In the genomic region with DNA sequence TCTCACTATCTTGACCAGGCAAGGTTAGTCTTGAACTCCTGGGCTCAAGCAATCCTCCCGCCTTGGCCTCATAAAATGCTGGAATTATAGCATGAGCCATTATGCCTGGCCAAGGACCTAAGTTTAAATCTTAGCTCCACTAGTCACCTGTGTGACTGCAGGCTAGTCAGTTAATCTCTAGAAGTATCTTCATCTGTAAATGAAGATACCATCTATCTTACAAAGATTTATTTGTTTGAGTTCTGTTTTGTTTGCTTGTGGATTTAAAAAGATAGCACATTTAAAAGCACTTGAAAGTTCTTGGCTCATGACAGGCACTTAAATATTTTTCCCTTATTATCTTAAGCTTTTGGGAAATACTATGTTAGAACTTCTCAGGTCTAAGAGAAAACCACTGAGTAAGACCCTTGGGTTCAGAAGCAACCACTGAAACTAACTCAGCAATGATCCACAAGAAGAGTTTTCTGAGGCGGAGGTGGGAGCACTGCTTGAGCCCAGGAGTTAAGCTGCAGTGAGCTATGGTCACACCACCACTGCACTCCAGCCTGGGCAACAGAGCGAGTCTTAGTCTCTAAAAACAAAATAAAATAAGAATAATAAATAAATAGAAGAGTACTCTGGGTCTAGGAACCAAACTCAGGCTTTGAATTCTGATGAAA, we compare ENCODE assay signal across 12 cellular contexts. TPM values are rescaled to one million over a fixed set of nuclear protein-coding genes. Genes with fewer than 3 reads are reported as not detected.
DNase-seq lines count a peak whose midpoint lies in the region; ATAC-seq and TF ChIP-seq lines count a peak whose summit lies in the region.
"Had no signal": no experiment of that assay in that cellular context is flagged by ENCODE, and none has a peak within 500 bp of the region (broad histone marks: within the 10 kb centered on the region; RNA-seq: fewer than 3 reads in every experiment).

No MANE protein-coding gene starts in this region.

- no peak for TF ChIP-seq EP300 in esophagus muscularis mucosa (IDR thresholded peaks at IDR 0.05)

- H3K36me3 ChIP-seq in RWPE2 (ENCODE audit: low read depth) (peaks cover 39% of the 10 kb centered on the region), esophagus muscularis mucosa (peaks cover 0 to 19% (median 6%) of the 10 kb centered on the region in 4 donors)

- TF ChIP-seq CTCF in RWPE2 (IDR thresholded peaks at IDR 0.05; ENCODE audit: poor library complexity, severe bottlenecking): no peak
- TF ChIP-seq CTCF in esophagus muscularis mucosa (IDR thresholded peaks at IDR 0.05): no peak

- no peak for TF ChIP-seq POLR2A in esophagus muscularis mucosa (IDR thresholded peaks at IDR 0.05; ENCODE audit: low read depth)

- CTCF ChIA-PET in activated CD4-positive, alpha-beta T cell treated with anti-CD3 and anti-CD28 coated beads for 36 hours (lab: Charles Lee): interaction anchor here (1.6 to 2.5 kb wide), 2 partner anchors 9 to 17 kb away, joined by 4 to 8 read pairs; no protein-coding TSS in a partner anchor

- intact Hi-C loops in activated CD4-positive, alpha-beta T cell treated with anti-CD3 and anti-CD28 coated beads for 36 hours (cut with DNase I, micrococcal nuclease): loop anchor here (1.0 to 5.0 kb wide), 6 partner anchors 8 to 312 kb away; partner anchors contain the start of gene TMEM245 (in 1 of the 2)
- intact Hi-C loops in esophagus muscularis mucosa (cut with DNase I): no loop called here

- peak overlapping the region; percentile 84 for H3K27ac Mint-ChIP-seq in activated CD4-positive, alpha-beta T cell treated with anti-CD3 and anti-CD28 coated beads for 36 hours
- H3K27ac Mint-ChIP-seq in stimulated activated naive CD8-positive, alpha-beta T cell treated with anti-CD3 and anti-CD28 coated beads, Interleukin-15, amount 100 ng/mL, for 72 hours: peak overlapping the region; percentile 90 to 96

- H3K9me3 ChIP-seq in RWPE2 (ENCODE audit: severe bottlenecking): no peaks in the 10 kb centered on the region
- H3K9me3 ChIP-seq in esophagus muscularis mucosa: no peaks in the 10 kb centered on the region

- peak overlapping the region; percentile 64 for H3K27ac ChIP-seq in RWPE2 (ENCODE audit: poor library complexity, severe bottlenecking)
- H3K27ac ChIP-seq in esophagus muscularis mucosa (replicated peaks in 1 of 4): peak overlapping the region; percentile 71 to 81 (median 74)
- no peak overlapping the region for H3K27ac ChIP-seq in substantia nigra (ENCODE audit: low read depth, low read length, poor library complexity, severe bottlenecking)

- peak overlapping the region; percentile 55 for H3K4me3 Mint-ChIP-seq in activated CD4-positive, alpha-beta T cell treated with anti-CD3 and anti-CD28 coated beads for 36 hours
- H3K4me3 Mint-ChIP-seq in stimulated activated naive CD8-positive, alpha-beta T cell treated with anti-CD3 and anti-CD28 coated beads, Interleukin-15, amount 100 ng/mL, for 72 hours: peak overlapping the region; percentile 75 to 79

- no peak for ATAC-seq in activated CD4-positive, alpha-beta T cell treated with anti-CD3 and anti-CD28 coated beads for 36 hours
- ATAC-seq in RWPE2 (ENCODE audit: low read depth): no peak
- ATAC-seq in stimulated activated naive CD8-positive, alpha-beta T cell treated with anti-CD3 and anti-CD28 coated beads, Interleukin-15, amount 100 ng/mL, for 72 hours: no peak
- ATAC-seq in GM19324 (IDR thresholded peaks at IDR 0.05; ENCODE audit: low FRiP score, unreplicated experiment): no peak

- WGBS in esophagus muscularis mucosa: 90% methylated on average over 3 of the region's 3 CpGs

- peaks cover 10% of the 10 kb centered on the region for H3K9me3 Mint-ChIP-seq in activated CD4-positive, alpha-beta T cell treated with anti-CD3 and anti-CD28 coated beads for 36 hours (ENCODE audit: low read depth)
- peaks cover 12 to 14% of the 10 kb centered on the region in 2 donors for H3K9me3 Mint-ChIP-seq in stimulated activated naive CD8-positive, alpha-beta T cell treated with anti-CD3 and anti-CD28 coated beads, Interleukin-15, amount 100 ng/mL, for 72 hours

- H3K27me3 Mint-ChIP-seq in activated CD4-positive, alpha-beta T cell treated with anti-CD3 and anti-CD28 coated beads for 36 hours: no peaks in the 10 kb centered on the region
- H3K27me3 Mint-ChIP-seq in stimulated activated naive CD8-positive, alpha-beta T cell treated with anti-CD3 and anti-CD28 coated beads, Interleukin-15, amount 100 ng/mL, for 72 hours: no peaks in the 10 kb centered on the region

- peaks cover 77% of the 10 kb centered on the region for H3K4me1 Mint-ChIP-seq in activated CD4-positive, alpha-beta T cell treated with anti-CD3 and anti-CD28 coated beads for 36 hours
- peaks cover 82% of the 10 kb centered on the region for H3K4me1 Mint-ChIP-seq in stimulated activated naive CD8-positive, alpha-beta T cell treated with anti-CD3 and anti-CD28 coated beads, Interleukin-15, amount 100 ng/mL, for 72 hours

- peaks cover 42% of the 10 kb centered on the region for H3K36me3 Mint-ChIP-seq in activated CD4-positive, alpha-beta T cell treated with anti-CD3 and anti-CD28 coated beads for 36 hours (ENCODE audit: low read depth)

- DNase-seq in activated CD4-positive, alpha-beta T cell treated with anti-CD3 and anti-CD28 coated beads for 36 hours: peak; percentile 16
- DNase-seq in activated CD4-positive, alpha-beta T cell treated with anti-CD3 and anti-CD28 coated beads for 4 hours: no peak
- no peak for DNase-seq in RWPE2 (ENCODE audit: low spot score)
- DNase-seq in esophagus muscularis mucosa (ENCODE audit: extremely low spot score): no peak
- no peak for DNase-seq in stimulated activated naive CD8-positive, alpha-beta T cell treated with anti-CD3 and anti-CD28 coated beads, Interleukin-15, amount 100 ng/mL, for 72 hours
- DNase-seq in stimulated activated naive CD4-positive, alpha-beta T cell (lab: John Stamatoyannopoulos, UW): no peak
- no peak for DNase-seq in substantia nigra (lab: John Stamatoyannopoulos, UW)
- DNase-seq: activated gamma-delta T cell, cortex of kidney, NCI-H2081 treated with DMSO at 0.1 percent for 48 hours, occipital lobe had no signal

- H3K4me1 ChIP-seq in RWPE2 (ENCODE audit: insufficient read depth, poor library complexity, severe bottlenecking) (peaks cover 35% of the 10 kb centered on the region), esophagus muscularis mucosa (peaks cover 67 to 76% (median 74%) of the 10 kb centered on the region in 4 donors)

- POLR2A ChIA-PET in activated CD4-positive, alpha-beta T cell treated with anti-CD3 and anti-CD28 coated beads for 36 hours (lab: Charles Lee): interaction anchor here (0.6 to 1.0 kb wide), 5 partner anchors 10 to 24 kb away, joined by 3 to 5 read pairs (median 3); no protein-coding TSS in a partner anchor

- H3K27me3 ChIP-seq in RWPE2 (ENCODE audit: insufficient read depth, poor library complexity, severe bottlenecking) (no peaks in the 10 kb centered on the region), esophagus muscularis mucosa (no peaks in the 10 kb centered on the region)

- H3K4me3 ChIP-seq in RWPE2 (ENCODE audit: severe bottlenecking) (no peak overlapping the region), esophagus muscularis mucosa (no peak overlapping the region)

RNA-seq across cellular contexts. Expression of gene TMEM245, which starts 19.1 kb away (rescaled TPM):
- 10 to 100 TPM; 24.0 to 24.5 TPM for total RNA-seq in activated CD4-positive, alpha-beta T cell treated with anti-CD3 and anti-CD28 coated beads for 36 hours
- 100 to 1,000 TPM; 109 to 192 (median 137) TPM for total RNA-seq in esophagus muscularis mucosa

Comparison
In these comparisons a context has a peak if more than half of its experiments do, and no peak if none do; other contexts are left out.
1. RNA of gene TMEM245, which starts 19.1 kb away (total RNA-seq): 109 to 192 TPM in esophagus muscularis mucosa; 24.0 to 24.5 TPM in activated CD4-positive, alpha-beta T cell treated with anti-CD3 and anti-CD28 coated beads for 36 hours; every median in the first group is over 4 times any median in the second.